ENCODE assay signal across 30 cellular contexts in the genomic region with DNA sequence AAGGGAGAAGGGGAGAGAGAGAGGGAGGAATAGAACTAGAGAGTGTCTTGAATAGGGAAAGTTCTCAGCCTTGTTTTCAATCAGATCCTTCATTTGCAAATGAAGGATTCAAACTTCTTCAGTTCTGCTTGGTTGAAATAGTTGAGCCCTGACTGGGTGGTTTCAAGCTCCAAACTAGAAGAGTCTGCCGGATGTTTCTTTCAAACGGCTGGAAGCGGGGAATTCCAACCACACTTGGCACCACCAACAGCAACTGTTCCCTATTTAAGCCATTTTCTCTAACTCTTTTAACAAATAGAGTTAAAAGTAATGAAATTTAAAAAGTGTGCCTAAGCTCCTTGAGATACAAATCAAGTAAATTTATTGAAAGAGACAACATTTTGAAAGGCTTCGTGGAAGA.
DNase-seq lines count a peak whose midpoint lies in the region; ATAC-seq, FAIRE-seq and TF ChIP-seq lines count a peak whose summit lies in the region.
"Had no signal": no experiment of that assay in that cellular context is flagged by ENCODE, and none has a peak within 500 bp of the region (broad histone marks: within the 10 kb centered on the region; RNA-seq: fewer than 3 reads in every experiment).

No MANE protein-coding gene starts in this region.

- no TSS peak for BruUV-seq in endothelial cell of umbilical vein (replicated peaks; lab: Mats Ljungman, UMichigan)

- CTCF ChIA-PET in HEK293 (lab: Yijun Ruan, JAX) = no interaction called here
- CTCF ChIA-PET in endothelial cell of umbilical vein (lab: Charles Lee) = interaction anchor here (3.3 kb wide), 1 partner anchor 12 kb away, joined by 7 read pairs; no protein-coding TSS in a partner anchor

- H3K4me3 ChIP-seq in HEK293 (ENCODE audit: low read depth, low read length) (no peak overlapping the region), endothelial cell of umbilical vein (replicated peaks in 1 of 3; ENCODE audit: insufficient read depth in 1 of 3, low read depth in 1 of 3, low read length in 3 of 3) (no peak overlapping the region), tibial nerve (no peak overlapping the region)
- H3K4me3 ChIP-seq: gastrocnemius medialis, left lung, transverse colon had no signal

- DNase-seq in AG09319 (ENCODE audit: extremely low read depth, low read depth) = peak; percentile 7
- DNase-seq in endothelial cell of umbilical vein (ENCODE audit: low read depth, low spot score) = peak; percentile 91
- peak; percentile 26 for DNase-seq in myocyte (ENCODE audit: low read depth)
- DNase-seq in tibial nerve (ENCODE audit: low spot score in 2 of 2) = no peak
- no peak for DNase-seq in stimulated activated naive CD4-positive, alpha-beta T cell treated with Interleukin-2 at 50 U/mL for 16 hours (lab: John Stamatoyannopoulos, UW)
- DNase-seq in cortex of kidney (lab: John Stamatoyannopoulos, UW) = no peak
- DNase-seq: activated CD4-positive, CD25-positive, alpha-beta regulatory T cell; activated naive CD4-positive, alpha-beta T cell treated with anti-CD3 and anti-CD28 coated beads for 36 hours; brain microvascular endothelial cell; Caco-2; DMS79; effector CD8-positive, alpha-beta T cell; gastrocnemius medialis; hypothalamus; left lung; naive thymus-derived CD4-positive, alpha-beta T cell; NCI-H1048; NCI-H1694 treated with DMSO at 0.1 percent for 48 hours; NCI-H2171 treated with DMSO at 0.1 percent for 48 hours; NCI-H510A treated with DMSO at 0.1 percent for 48 hours; nucleus accumbens; PC-3; Right ventricle myocardium superior; small intestine; stimulated activated CD4-positive, alpha-beta T cell treated with anti-CD3 and anti-CD28 coated beads, Interleukin-2, amount 100 ng/mL, for 24 hours; transverse colon had no signal

- no peaks in the 10 kb centered on the region for H3K36me3 ChIP-seq in HEK293 (ENCODE audit: control insufficient read depth in 2 of 2, insufficient read depth in 1 of 2, low read length in 2 of 2)
- no peaks in the 10 kb centered on the region for H3K36me3 ChIP-seq in endothelial cell of umbilical vein (ENCODE audit: control insufficient read depth in 2 of 2, extremely low read depth in 1 of 2, insufficient read depth in 2 of 2, low read length in 2 of 2)
- H3K36me3 ChIP-seq in tibial nerve = peaks cover 0 to 64% (median 0%) of the 10 kb centered on the region in 3 donors
- H3K36me3 ChIP-seq: gastrocnemius medialis had no signal

- H3K9me3 ChIP-seq in HEK293 (ENCODE audit: control insufficient read depth, insufficient read depth, low read depth, low read length) = no peaks in the 10 kb centered on the region
- no peaks in the 10 kb centered on the region for H3K9me3 ChIP-seq in endothelial cell of umbilical vein (replicated peaks; ENCODE audit: control insufficient read depth, insufficient read depth, low read length)
- H3K9me3 ChIP-seq in tibial nerve = no peaks in the 10 kb centered on the region
- H3K9me3 ChIP-seq: Caco-2, gastrocnemius medialis, left lung, transverse colon had no signal

- no peak for FAIRE-seq in endothelial cell of umbilical vein (lab: Jason Lieb, UNC)
- FAIRE-seq: H1, small intestine had no signal

- intact Hi-C loops in endothelial cell of umbilical vein (cut with micrococcal nuclease) = loop anchor here (1.0 kb wide), 1 partner anchor 22 kb away; no protein-coding TSS in a partner anchor

- no peak overlapping the region for H3K9ac ChIP-seq in endothelial cell of umbilical vein (replicated peaks; ENCODE audit: extremely low read depth, insufficient read depth, low read length)

- H3K4me1 ChIP-seq in HEK293 (ENCODE audit: control insufficient read depth, insufficient read depth, low read length) (0 out of 2 replicates have a peak, but pooled peaks cover 3% of the 10 kb centered on the region), endothelial cell of umbilical vein (ENCODE audit: control insufficient read depth, extremely low read depth, insufficient read depth, low read length) (peaks cover 47% of the 10 kb centered on the region), tibial nerve (no peaks in the 10 kb centered on the region)
- H3K4me1 ChIP-seq: gastrocnemius medialis, left lung had no signal

- H3K79me2 ChIP-seq in endothelial cell of umbilical vein (ENCODE audit: control insufficient read depth, insufficient read depth, low read length) = no peaks in the 10 kb centered on the region

- TF ChIP-seq CTCF in AG09319 (IDR thresholded peaks at IDR 0.05; ENCODE audit: low read depth, low read length) (no peak), HEK293 (tag by site-specific recombination; IDR thresholded peaks at IDR 0.05) (no peak), endothelial cell of umbilical vein (IDR thresholded peaks at IDR 0.05; ENCODE audit: extremely low read depth in 1 of 2, insufficient read depth in 1 of 2, low read depth in 1 of 2, low read length in 2 of 2) (no peak), tibial nerve (IDR thresholded peaks at IDR 0.05) (no peak)

- TF ChIP-seq EP300 in tibial nerve (IDR thresholded peaks at IDR 0.05) = no peak

- no peak overlapping the region for H3K27ac ChIP-seq in HEK293 (ENCODE audit: extremely low read depth, low read depth, low read length)
- H3K27ac ChIP-seq in endothelial cell of umbilical vein (ENCODE audit: insufficient read depth, low read depth, low read length) = peak overlapping the region; percentile 58
- H3K27ac ChIP-seq in tibial nerve = peak overlapping the region in 1 of 4 donors; percentile 21
- H3K27ac ChIP-seq: brain microvascular endothelial cell, C4-2B, left lung had no signal

- no peaks in the 10 kb centered on the region for H4K20me1 ChIP-seq in endothelial cell of umbilical vein (replicated peaks; ENCODE audit: control insufficient read depth, extremely low read depth, insufficient read depth, low read length)

- H2AFZ ChIP-seq in endothelial cell of umbilical vein (ENCODE audit: low read depth, low read length) = no peak overlapping the region

- no peak overlapping the region for H3K4me2 ChIP-seq in endothelial cell of umbilical vein (ENCODE audit: insufficient read depth, low read length)

- H3K27me3 ChIP-seq in endothelial cell of umbilical vein (ENCODE audit: control insufficient read depth in 2 of 2, insufficient read depth in 2 of 2, low read length in 2 of 2) (no peaks in the 10 kb centered on the region), tibial nerve (no peaks in the 10 kb centered on the region)
- H3K27me3 ChIP-seq: brain microvascular endothelial cell, gastrocnemius medialis, left lung, transverse colon had no signal

- no peaks in the 10 kb centered on the region for H3K9me1 ChIP-seq in endothelial cell of umbilical vein (replicated peaks; ENCODE audit: control insufficient read depth, extremely low read depth, insufficient read depth, low read length)

- no peak for ATAC-seq in GM21529 (IDR thresholded peaks at IDR 0.05; ENCODE audit: unreplicated experiment)
- ATAC-seq: gastrocnemius medialis; left lung; naive thymus-derived CD4-positive, alpha-beta T cell; PC-3 had no signal

- WGBS in tibial nerve, 2 donors = 63 to 77% methylated on average over 4 of the region's 4 CpGs

- no peak for TF ChIP-seq POLR2A in endothelial cell of umbilical vein (IDR thresholded peaks at IDR 0.05; ENCODE audit: low read depth, low read length)
- TF ChIP-seq POLR2A in tibial nerve (IDR thresholded peaks at IDR 0.05) = no peak

- dilution Hi-C loops in endothelial cell of umbilical vein (cut with MboI; ENCODE audit: extremely low pct_ligation_motif_present, low sequenced_read_pairs) = no loop called here

- POLR2A ChIA-PET in HEK293 (lab: Yijun Ruan, JAX) = no interaction called here
- POLR2A ChIA-PET in endothelial cell of umbilical vein (lab: Charles Lee) = no interaction called here

TF ChIP-seq in HEK293, 187 proteins besides CTCF, POLR2A, EP300 and RAD21 (continues in another document):
- TF ChIP-seq ZNF585B (tag by site-specific recombination; IDR thresholded peaks at IDR 0.05) = no peak
- TF ChIP-seq ZNF560 (tag by site-specific recombination; IDR thresholded peaks at IDR 0.05; ENCODE audit: borderline replicate concordance) = no peak
- no peak for TF ChIP-seq ZNF391 (tag by site-specific recombination; IDR thresholded peaks at IDR 0.05; ENCODE audit: borderline replicate concordance, low read depth)
- TF ChIP-seq ZBTB20 (tag by site-specific recombination; IDR thresholded peaks at IDR 0.05) = no peak

TF ChIP-seq in endothelial cell of umbilical vein, 7 proteins besides CTCF, POLR2A, EP300 and RAD21:
- TF ChIP-seq POLR2AphosphoS5 (IDR thresholded peaks at IDR 0.05; ENCODE audit: insufficient read depth, low read depth, low read length) (no peak), FOS (IDR thresholded peaks at IDR 0.05; ENCODE audit: borderline replicate concordance, insufficient read depth, low read length) (no peak), GATA2 (IDR thresholded peaks at IDR 0.05; ENCODE audit: insufficient read depth, insufficient read length, low read depth, low read length) (no peak), JUN (IDR thresholded peaks at IDR 0.05; ENCODE audit: borderline replicate concordance, insufficient read depth, insufficient read length, low read depth) (no peak), EZH2 (IDR thresholded peaks at IDR 0.05; ENCODE audit: borderline replicate concordance, low read depth, low read length, severe bottlenecking) (no peak), MYC (IDR thresholded peaks at IDR 0.05; ENCODE audit: low read depth, low read length) (no peak)
- TF ChIP-seq, protein P1, sequence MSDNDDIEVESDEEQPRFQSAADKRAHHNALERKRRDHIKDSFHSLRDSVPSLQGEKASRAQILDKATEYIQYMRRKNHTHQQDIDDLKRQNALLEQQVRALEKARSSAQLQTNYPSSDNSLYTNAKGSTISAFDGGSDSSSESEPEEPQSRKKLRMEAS (IDR thresholded peaks at IDR 0.05; ENCODE audit: insufficient read depth, insufficient read length) = no peak

Comparison
In these comparisons a context has a peak if more than half of its experiments do, and no peak if none do; other contexts are left out.
1. DNase-seq: peak in AG09319 (single experiment), endothelial cell of umbilical vein (single experiment) and myocyte (single experiment); none in tibial nerve (0 of 2), stimulated activated naive CD4-positive, alpha-beta T cell treated with Interleukin-2 at 50 U/mL for 16 hours (single experiment) and cortex of kidney (single experiment).